In the genomic region with DNA sequence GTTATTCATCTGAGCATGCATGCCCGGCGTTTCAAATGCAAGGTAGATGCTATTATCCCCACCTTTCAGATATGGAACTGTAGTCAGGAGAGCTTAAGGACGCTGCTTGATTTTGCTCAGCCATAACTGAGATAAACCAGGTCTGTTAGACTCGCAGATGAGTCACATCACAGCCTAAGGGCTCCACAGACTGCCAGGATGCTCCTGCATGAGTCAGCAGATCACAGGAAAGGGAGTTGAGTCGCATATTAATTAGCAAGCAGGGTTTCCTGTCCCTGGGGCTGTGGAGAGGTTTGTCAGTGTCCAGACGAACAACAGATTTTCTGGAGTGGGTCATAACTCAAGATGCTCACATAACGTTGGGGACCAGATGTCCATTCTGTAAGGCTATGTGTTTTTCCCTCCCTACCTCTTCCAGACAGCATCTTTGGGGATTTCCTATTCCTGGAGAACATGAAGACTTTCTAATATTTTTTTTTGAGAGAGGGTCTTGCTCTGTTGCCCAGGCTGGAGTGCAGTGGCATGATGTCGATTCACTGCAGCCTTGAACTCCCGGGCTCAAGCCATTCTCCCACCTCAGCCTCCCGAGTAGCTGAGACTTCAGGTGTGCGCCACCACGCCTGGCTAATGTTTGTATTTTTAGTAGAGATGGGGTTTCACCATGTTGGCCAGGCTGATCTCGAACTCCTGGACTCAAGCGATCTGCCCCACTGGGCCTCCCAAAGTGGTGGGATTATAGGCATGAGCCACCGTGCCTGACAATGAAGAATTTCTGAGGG, we compare ENCODE assay signal across 1 cellular context.
TF ChIP-seq lines count a peak whose summit lies in the region.

No MANE protein-coding gene starts in this region.

TF ChIP-seq in K562, 482 proteins besides CTCF, POLR2A, EP300 and RAD21 (continued from another document and continues in another):
- TF ChIP-seq, protein P1, sequence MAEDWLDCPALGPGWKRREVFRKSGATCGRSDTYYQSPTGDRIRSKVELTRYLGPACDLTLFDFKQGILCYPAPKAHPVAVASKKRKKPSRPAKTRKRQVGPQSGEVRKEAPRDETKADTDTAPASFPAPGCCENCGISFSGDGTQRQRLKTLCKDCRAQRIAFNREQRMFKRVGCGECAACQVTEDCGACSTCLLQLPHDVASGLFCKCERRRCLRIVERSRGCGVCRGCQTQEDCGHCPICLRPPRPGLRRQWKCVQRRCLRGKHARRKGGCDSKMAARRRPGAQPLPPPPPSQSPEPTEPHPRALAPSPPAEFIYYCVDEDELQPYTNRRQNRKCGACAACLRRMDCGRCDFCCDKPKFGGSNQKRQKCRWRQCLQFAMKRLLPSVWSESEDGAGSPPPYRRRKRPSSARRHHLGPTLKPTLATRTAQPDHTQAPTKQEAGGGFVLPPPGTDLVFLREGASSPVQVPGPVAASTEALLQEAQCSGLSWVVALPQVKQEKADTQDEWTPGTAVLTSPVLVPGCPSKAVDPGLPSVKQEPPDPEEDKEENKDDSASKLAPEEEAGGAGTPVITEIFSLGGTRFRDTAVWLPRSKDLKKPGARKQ (CRISPR knock-in tag; IDR thresholded peaks at IDR 0.05) = no peak
- TF ChIP-seq NFIC (IDR thresholded peaks at IDR 0.05) (no peak), NFRKB (IDR thresholded peaks at IDR 0.05; ENCODE audit: low read depth) (no peak), BHLHE40 (IDR thresholded peaks at IDR 0.05; ENCODE audit: low read length) (0 out of 2 replicates have a peak, but pooled peaks have one; percentile 29), TGIF2 (CRISPR knock-in tag; IDR thresholded peaks at IDR 0.05) (no peak), ARID1B (IDR thresholded peaks at IDR 0.05) (peak; percentile 86), MTA1 (IDR thresholded peaks at IDR 0.05; ENCODE audit: borderline replicate concordance) (no peak; the same call in 1 of the 2 replicates), MXI1 (IDR thresholded peaks at IDR 0.05; ENCODE audit: low read depth, low read length) (no peak), NR2C1 (IDR thresholded peaks at IDR 0.05) (no peak), NR2C1 (tag; IDR thresholded peaks at IDR 0.05) (no peak), KDM1A (IDR thresholded peaks at IDR 0.05) (peak in 1 of 2 experiments; percentile 57; a peak in 2 of 4 replicates), ETV1 (tag; conservative IDR thresholded peaks at IDR 0.05; ENCODE audit: low read depth) (peak; percentile 82), SMARCE1 (IDR thresholded peaks at IDR 0.05) (peak; percentile 93), C11orf30 (IDR thresholded peaks at IDR 0.05; ENCODE audit: low read depth) (peak; percentile 93), BRD4 (IDR thresholded peaks at IDR 0.05) (no peak), NCOA4 (IDR thresholded peaks at IDR 0.05; ENCODE audit: partially characterized antibody) (no peak), RBM15 (IDR thresholded peaks at IDR 0.05; ENCODE audit: insufficient read depth, low read length) (no peak), SNIP1 (IDR thresholded peaks at IDR 0.05; ENCODE audit: low read depth) (no peak), LCOR (CRISPR knock-in tag; IDR thresholded peaks at IDR 0.05) (no peak), GTF2E2 (tag; IDR thresholded peaks at IDR 0.05) (no peak), NCOA1 (IDR thresholded peaks at IDR 0.05; ENCODE audit: low read depth) (no peak), SMAD4 (CRISPR knock-in tag; conservative IDR thresholded peaks at IDR 0.05) (peak; percentile 52; the same call in 1 of the 2 replicates), RBM14 (IDR thresholded peaks at IDR 0.05; ENCODE audit: borderline replicate concordance, insufficient read depth, low read depth, low read length) (no peak), RCOR1 (IDR thresholded peaks at IDR 0.05; ENCODE audit: borderline replicate concordance in 1 of 2, low read depth in 2 of 2, low read length in 2 of 2) (peak in 1 of 2 experiments; percentile 97; a peak in 2 of 4 replicates), ZNF444 (CRISPR knock-in tag; IDR thresholded peaks at IDR 0.05) (no peak), SMARCC2 (IDR thresholded peaks at IDR 0.05; ENCODE audit: low read depth) (peak; percentile 80; the same call in 1 of the 2 replicates), RBM34 (IDR thresholded peaks at IDR 0.05; ENCODE audit: borderline replicate concordance, insufficient read depth, low read length) (no peak), NFE2L1 (tag; IDR thresholded peaks at IDR 0.05; ENCODE audit: borderline replicate concordance, low read depth) (peak; percentile 11; the same call in 1 of the 2 replicates)
- TF ChIP-seq, protein P2, sequence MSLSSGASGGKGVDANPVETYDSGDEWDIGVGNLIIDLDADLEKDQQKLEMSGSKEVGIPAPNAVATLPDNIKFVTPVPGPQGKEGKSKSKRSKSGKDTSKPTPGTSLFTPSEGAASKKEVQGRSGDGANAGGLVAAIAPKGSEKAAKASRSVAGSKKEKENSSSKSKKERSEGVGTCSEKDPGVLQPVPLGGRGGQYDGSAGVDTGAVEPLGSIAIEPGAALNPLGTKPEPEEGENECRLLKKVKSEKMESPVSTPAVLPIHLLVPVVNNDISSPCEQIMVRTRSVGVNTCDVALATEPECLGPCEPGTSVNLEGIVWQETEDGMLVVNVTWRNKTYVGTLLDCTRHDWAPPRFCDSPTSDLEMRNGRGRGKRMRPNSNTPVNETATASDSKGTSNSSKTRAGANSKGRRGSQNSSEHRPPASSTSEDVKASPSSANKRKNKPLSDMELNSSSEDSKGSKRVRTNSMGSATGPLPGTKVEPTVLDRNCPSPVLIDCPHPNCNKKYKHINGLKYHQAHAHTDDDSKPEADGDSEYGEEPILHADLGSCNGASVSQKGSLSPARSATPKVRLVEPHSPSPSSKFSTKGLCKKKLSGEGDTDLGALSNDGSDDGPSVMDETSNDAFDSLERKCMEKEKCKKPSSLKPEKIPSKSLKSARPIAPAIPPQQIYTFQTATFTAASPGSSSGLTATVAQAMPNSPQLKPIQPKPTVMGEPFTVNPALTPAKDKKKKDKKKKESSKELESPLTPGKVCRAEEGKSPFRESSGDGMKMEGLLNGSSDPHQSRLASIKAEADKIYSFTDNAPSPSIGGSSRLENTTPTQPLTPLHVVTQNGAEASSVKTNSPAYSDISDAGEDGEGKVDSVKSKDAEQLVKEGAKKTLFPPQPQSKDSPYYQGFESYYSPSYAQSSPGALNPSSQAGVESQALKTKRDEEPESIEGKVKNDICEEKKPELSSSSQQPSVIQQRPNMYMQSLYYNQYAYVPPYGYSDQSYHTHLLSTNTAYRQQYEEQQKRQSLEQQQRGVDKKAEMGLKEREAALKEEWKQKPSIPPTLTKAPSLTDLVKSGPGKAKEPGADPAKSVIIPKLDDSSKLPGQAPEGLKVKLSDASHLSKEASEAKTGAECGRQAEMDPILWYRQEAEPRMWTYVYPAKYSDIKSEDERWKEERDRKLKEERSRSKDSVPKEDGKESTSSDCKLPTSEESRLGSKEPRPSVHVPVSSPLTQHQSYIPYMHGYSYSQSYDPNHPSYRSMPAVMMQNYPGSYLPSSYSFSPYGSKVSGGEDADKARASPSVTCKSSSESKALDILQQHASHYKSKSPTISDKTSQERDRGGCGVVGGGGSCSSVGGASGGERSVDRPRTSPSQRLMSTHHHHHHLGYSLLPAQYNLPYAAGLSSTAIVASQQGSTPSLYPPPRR (CRISPR knock-in tag; IDR thresholded peaks at IDR 0.05; ENCODE audit: borderline replicate concordance) = no peak
- TF ChIP-seq, protein P3, sequence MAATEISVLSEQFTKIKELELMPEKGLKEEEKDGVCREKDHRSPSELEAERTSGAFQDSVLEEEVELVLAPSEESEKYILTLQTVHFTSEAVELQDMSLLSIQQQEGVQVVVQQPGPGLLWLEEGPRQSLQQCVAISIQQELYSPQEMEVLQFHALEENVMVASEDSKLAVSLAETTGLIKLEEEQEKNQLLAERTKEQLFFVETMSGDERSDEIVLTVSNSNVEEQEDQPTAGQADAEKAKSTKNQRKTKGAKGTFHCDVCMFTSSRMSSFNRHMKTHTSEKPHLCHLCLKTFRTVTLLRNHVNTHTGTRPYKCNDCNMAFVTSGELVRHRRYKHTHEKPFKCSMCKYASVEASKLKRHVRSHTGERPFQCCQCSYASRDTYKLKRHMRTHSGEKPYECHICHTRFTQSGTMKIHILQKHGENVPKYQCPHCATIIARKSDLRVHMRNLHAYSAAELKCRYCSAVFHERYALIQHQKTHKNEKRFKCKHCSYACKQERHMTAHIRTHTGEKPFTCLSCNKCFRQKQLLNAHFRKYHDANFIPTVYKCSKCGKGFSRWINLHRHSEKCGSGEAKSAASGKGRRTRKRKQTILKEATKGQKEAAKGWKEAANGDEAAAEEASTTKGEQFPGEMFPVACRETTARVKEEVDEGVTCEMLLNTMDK (IDR thresholded peaks at IDR 0.05; ENCODE audit: borderline replicate concordance, insufficient read depth, low read depth, low read length, poor library complexity, severe bottlenecking) = no peak
- TF ChIP-seq, protein P4, sequence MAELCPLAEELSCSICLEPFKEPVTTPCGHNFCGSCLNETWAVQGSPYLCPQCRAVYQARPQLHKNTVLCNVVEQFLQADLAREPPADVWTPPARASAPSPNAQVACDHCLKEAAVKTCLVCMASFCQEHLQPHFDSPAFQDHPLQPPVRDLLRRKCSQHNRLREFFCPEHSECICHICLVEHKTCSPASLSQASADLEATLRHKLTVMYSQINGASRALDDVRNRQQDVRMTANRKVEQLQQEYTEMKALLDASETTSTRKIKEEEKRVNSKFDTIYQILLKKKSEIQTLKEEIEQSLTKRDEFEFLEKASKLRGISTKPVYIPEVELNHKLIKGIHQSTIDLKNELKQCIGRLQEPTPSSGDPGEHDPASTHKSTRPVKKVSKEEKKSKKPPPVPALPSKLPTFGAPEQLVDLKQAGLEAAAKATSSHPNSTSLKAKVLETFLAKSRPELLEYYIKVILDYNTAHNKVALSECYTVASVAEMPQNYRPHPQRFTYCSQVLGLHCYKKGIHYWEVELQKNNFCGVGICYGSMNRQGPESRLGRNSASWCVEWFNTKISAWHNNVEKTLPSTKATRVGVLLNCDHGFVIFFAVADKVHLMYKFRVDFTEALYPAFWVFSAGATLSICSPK (IDR thresholded peaks at IDR 0.05; ENCODE audit: borderline replicate concordance) = no peak
- TF ChIP-seq, protein P5, sequence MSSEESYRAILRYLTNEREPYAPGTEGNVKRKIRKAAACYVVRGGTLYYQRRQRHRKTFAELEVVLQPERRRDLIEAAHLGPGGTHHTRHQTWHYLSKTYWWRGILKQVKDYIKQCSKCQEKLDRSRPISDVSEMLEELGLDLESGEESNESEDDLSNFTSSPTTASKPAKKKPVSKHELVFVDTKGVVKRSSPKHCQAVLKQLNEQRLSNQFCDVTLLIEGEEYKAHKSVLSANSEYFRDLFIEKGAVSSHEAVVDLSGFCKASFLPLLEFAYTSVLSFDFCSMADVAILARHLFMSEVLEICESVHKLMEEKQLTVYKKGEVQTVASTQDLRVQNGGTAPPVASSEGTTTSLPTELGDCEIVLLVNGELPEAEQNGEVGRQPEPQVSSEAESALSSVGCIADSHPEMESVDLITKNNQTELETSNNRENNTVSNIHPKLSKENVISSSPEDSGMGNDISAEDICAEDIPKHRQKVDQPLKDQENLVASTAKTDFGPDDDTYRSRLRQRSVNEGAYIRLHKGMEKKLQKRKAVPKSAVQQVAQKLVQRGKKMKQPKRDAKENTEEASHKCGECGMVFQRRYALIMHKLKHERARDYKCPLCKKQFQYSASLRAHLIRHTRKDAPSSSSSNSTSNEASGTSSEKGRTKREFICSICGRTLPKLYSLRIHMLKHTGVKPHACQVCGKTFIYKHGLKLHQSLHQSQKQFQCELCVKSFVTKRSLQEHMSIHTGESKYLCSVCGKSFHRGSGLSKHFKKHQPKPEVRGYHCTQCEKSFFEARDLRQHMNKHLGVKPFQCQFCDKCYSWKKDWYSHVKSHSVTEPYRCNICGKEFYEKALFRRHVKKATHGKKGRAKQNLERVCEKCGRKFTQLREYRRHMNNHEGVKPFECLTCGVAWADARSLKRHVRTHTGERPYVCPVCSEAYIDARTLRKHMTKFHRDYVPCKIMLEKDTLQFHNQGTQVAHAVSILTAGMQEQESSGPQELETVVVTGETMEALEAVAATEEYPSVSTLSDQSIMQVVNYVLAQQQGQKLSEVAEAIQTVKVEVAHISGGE (CRISPR knock-in tag; IDR thresholded peaks at IDR 0.05) = no peak
- TF ChIP-seq, protein P6, sequence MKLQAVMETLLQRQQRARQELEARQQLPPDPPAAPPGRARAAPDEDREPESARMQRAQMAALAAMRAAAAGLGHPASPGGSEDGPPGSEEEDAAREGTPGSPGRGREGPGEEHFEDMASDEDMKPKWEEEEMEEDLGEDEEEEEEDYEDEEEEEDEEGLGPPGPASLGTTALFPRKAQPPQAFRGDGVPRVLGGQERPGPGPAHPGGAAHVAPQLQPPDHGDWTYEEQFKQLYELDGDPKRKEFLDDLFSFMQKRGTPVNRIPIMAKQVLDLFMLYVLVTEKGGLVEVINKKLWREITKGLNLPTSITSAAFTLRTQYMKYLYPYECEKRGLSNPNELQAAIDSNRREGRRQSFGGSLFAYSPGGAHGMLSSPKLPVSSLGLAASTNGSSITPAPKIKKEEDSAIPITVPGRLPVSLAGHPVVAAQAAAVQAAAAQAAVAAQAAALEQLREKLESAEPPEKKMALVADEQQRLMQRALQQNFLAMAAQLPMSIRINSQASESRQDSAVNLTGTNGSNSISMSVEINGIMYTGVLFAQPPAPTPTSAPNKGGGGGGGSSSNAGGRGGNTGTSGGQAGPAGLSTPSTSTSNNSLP (IDR thresholded peaks at IDR 0.05; ENCODE audit: borderline replicate concordance, low read depth, low read length) = 0 out of 2 replicates have a peak, but pooled peaks have one; percentile 13
- TF ChIP-seq, protein P7, sequence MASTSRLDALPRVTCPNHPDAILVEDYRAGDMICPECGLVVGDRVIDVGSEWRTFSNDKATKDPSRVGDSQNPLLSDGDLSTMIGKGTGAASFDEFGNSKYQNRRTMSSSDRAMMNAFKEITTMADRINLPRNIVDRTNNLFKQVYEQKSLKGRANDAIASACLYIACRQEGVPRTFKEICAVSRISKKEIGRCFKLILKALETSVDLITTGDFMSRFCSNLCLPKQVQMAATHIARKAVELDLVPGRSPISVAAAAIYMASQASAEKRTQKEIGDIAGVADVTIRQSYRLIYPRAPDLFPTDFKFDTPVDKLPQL (IDR thresholded peaks at IDR 0.05; ENCODE audit: extremely low read depth, insufficient read length) = no peak
- TF ChIP-seq, protein P8, sequence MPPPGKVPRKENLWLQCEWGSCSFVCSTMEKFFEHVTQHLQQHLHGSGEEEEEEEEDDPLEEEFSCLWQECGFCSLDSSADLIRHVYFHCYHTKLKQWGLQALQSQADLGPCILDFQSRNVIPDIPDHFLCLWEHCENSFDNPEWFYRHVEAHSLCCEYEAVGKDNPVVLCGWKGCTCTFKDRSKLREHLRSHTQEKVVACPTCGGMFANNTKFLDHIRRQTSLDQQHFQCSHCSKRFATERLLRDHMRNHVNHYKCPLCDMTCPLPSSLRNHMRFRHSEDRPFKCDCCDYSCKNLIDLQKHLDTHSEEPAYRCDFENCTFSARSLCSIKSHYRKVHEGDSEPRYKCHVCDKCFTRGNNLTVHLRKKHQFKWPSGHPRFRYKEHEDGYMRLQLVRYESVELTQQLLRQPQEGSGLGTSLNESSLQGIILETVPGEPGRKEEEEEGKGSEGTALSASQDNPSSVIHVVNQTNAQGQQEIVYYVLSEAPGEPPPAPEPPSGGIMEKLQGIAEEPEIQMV (tag; conservative IDR thresholded peaks at IDR 0.05; ENCODE audit: low read depth) = no peak
- TF ChIP-seq, protein P9, sequence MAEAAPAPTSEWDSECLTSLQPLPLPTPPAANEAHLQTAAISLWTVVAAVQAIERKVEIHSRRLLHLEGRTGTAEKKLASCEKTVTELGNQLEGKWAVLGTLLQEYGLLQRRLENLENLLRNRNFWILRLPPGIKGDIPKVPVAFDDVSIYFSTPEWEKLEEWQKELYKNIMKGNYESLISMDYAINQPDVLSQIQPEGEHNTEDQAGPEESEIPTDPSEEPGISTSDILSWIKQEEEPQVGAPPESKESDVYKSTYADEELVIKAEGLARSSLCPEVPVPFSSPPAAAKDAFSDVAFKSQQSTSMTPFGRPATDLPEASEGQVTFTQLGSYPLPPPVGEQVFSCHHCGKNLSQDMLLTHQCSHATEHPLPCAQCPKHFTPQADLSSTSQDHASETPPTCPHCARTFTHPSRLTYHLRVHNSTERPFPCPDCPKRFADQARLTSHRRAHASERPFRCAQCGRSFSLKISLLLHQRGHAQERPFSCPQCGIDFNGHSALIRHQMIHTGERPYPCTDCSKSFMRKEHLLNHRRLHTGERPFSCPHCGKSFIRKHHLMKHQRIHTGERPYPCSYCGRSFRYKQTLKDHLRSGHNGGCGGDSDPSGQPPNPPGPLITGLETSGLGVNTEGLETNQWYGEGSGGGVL (CRISPR knock-in tag; IDR thresholded peaks at IDR 0.05) = no peak
